In the genomic region with DNA sequence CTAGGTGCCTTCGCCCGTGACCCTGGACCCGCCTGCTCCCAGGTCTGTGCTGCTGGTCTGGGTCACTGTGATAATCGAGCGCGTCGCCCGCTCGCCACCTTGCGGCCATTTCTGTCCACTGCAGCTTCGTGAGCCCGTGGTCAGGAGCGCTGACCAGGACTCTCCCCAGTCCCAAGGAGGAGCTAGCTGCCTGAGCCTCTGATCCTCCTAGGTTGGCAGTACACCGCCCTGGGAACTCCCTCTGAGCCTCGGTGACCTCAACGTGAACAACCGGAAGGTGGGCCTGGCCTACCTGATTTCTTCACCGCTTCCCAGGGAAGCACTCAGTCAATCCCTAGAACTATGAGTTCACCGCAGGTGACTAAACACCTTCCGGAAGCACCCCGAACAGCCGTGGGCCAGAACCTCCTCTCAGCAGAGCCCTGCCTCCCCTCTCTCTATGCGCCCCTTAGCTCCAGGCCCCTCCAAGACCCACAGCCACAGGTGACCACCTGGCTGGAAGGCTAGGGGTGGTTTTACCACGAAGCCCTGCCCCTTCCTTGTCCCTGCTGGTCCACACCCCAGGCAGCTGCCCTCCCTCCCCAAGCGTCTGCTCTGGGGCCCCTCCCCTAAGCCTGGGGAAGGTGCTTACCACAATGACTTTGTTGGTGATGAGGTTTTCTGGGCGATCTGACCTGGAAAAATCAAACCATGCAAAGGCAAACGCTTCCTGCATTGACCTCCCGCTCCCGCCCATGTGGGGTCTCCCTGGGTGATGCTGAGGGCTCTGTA, we compare ENCODE assay signal across 8 cellular contexts. TPM values are rescaled to one million over a fixed set of nuclear protein-coding genes. Genes with fewer than 3 reads are reported as not detected.
DNase-seq lines count a peak whose midpoint lies in the region; ATAC-seq and TF ChIP-seq lines count a peak whose summit lies in the region.

No MANE protein-coding gene starts in this region.

- no peak overlapping the region for H3K4me3 Mint-ChIP-seq in progenitor cell of endocrine pancreas (ENCODE audit: low read depth)

- H3K9me3 Mint-ChIP-seq in progenitor cell of endocrine pancreas (ENCODE audit: low read depth) = no peaks in the 10 kb centered on the region

- no peak overlapping the region for H3K4me3 ChIP-seq in heart left ventricle

- no peak for TF ChIP-seq POLR2A in heart left ventricle (IDR thresholded peaks at IDR 0.05)

- TF ChIP-seq CTCF in heart left ventricle (IDR thresholded peaks at IDR 0.05) (peak; percentile 87 to 98 (median 94)), progenitor cell of endocrine pancreas (IDR thresholded peaks at IDR 0.05; ENCODE audit: unreplicated experiment) (peak; percentile 93)

- peak; percentile 71 for DNase-seq in CD1c-positive myeloid dendritic cell (ENCODE audit: extremely low spot score)
- peak; percentile 50 for DNase-seq in HCEC 1CT
- peak; percentile 68 for DNase-seq in SK-MEL-5 (ENCODE audit: low read depth, low spot score)
- peak; percentile 29 for DNase-seq in amniotic stem cell (lab: John Stamatoyannopoulos, UW)
- DNase-seq in heart left ventricle = peak in 4 of 5 donors; percentile 54 to 83 (median 62)
- peak; percentile 62 for DNase-seq in progenitor cell of endocrine pancreas (ENCODE audit: low spot score, unreplicated experiment)

- peaks cover 43% of the 10 kb centered on the region for H3K27me3 Mint-ChIP-seq in progenitor cell of endocrine pancreas

- WGBS in heart left ventricle, 4 donors = 25 to 32% (median 28%) methylated on average over 24 to 29 of the region's 29 CpGs

- no peaks in the 10 kb centered on the region for H3K36me3 ChIP-seq in heart left ventricle

- H3K27ac ChIP-seq in heart left ventricle = no peak overlapping the region

- H3K4me1 ChIP-seq in heart left ventricle = peaks cover 0 to 21% (median 1%) of the 10 kb centered on the region in 12 donors

- H3K36me3 Mint-ChIP-seq in progenitor cell of endocrine pancreas (ENCODE audit: insufficient read depth) = no peaks in the 10 kb centered on the region

- H3K9me3 ChIP-seq in heart left ventricle = no peaks in the 10 kb centered on the region

- ATAC-seq in heart left ventricle = peak in 3 of 4 donors; percentile 80 to 88 (median 85)
- no peak for ATAC-seq in HG02610 (IDR thresholded peaks at IDR 0.05; ENCODE audit: unreplicated experiment)
- no peak for ATAC-seq in HG02759 (IDR thresholded peaks at IDR 0.05; ENCODE audit: unreplicated experiment)

- H3K27me3 ChIP-seq in heart left ventricle = peaks cover 0 to 20% (median 0%) of the 10 kb centered on the region in 9 donors

- in situ Hi-C loops in SK-MEL-5 (cut with HindIII; ENCODE audit: low pct_unique_long_range_greater_than_20kb, low sequenced_read_pairs) = no loop called here

- H3K27ac Mint-ChIP-seq in progenitor cell of endocrine pancreas = no peak overlapping the region

- peaks cover 2% of the 10 kb centered on the region for H3K4me1 Mint-ChIP-seq in progenitor cell of endocrine pancreas (ENCODE audit: low read depth)

- intact Hi-C loops in heart left ventricle (cut with DNase I) = loop anchor here in 4 of 10 donors (1.0 to 5.0 kb wide), 5 partner anchors 16 to 95 kb away; no protein-coding TSS in a partner anchor

RNA-seq across cellular contexts. Expression of a gene that starts 9.7 kb away (rescaled TPM):
- total RNA-seq in SK-MEL-5 (2014; rRNA removed; shearing (Covaris generic)) = not detected in 2 replicates
- not detected in 2 replicates for polyA plus RNA-seq in SK-MEL-5 (2015; cell fraction: cytosol; rRNA removed)
- not detected in 2 replicates for polyA plus RNA-seq in SK-MEL-5 (2015; cell fraction: nucleus; rRNA removed)
- total RNA-seq in heart left ventricle = not detected
- not detected for polyA plus RNA-seq in heart left ventricle
- total RNA-seq in progenitor cell of endocrine pancreas = not detected in 2 replicates

Comparison
In these comparisons a context has a peak if more than half of its experiments do, and no peak if none do; other contexts are left out.
1. ATAC-seq: peak in heart left ventricle (3 of 4); none in HG02610 (single experiment) and HG02759 (single experiment).
2. Peak in every context shown above with its lines, with median percentiles within 50 percentile points of each other: DNase-seq.